Comparison of ENCODE assay signal across 17 cellular contexts in the genomic region with DNA sequence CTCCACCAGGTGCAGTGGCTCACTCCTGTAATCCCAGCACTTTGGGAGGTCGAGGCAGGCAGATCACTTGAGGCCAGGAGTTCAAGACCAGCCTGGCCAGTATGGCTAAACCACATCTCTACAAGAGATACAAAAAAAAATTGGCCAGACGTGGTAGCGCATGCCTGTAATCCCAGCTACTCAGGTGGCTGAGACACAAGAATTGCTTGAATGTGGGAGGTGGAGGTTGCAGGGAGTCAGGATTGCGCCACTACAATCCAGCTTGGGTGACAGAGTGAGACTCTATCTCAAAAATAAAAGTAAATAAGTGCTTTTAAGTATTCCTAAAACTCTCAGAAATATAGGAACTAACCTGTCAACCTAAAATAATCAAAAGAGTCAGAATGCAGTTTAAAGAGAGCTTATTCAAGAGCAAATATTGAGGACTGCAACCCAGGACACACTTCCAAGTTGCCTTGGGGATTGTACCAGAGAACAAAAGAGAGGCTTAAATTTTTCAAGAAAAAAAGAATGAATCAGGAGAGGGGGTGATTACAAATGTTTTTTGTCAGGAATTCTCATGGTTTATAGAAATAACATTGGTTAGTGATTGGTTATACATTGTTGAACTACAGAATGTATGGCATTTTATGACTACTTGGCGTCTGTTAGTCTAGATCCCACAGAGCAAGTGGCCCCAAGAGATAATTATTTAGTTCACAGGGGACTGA. TPM values are rescaled to one million over a fixed set of nuclear protein-coding genes. Genes with fewer than 3 reads are reported as not detected.
"Had no signal": no experiment of that assay in that cellular context is flagged by ENCODE, and none has a peak within 500 bp of the region (broad histone marks: within the 10 kb centered on the region; RNA-seq: fewer than 3 reads in every experiment).

No MANE protein-coding gene starts in this region.

- H3K36me3 ChIP-seq: neutrophil had no signal

- H3K27ac ChIP-seq: coronary artery, foreskin keratinocyte, neutrophil had no signal

- H3K9me3 ChIP-seq: neutrophil had no signal

- H3K4me1 ChIP-seq: foreskin keratinocyte had no signal

- DNase-seq: effector CD4-positive, alpha-beta T cell; endodermal cell; erythroblast; foreskin keratinocyte; head of caudate nucleus; hippocampal formation; mammary epithelial cell; naive thymus-derived CD8-positive, alpha-beta T cell; right cardiac atrium; small intestine; stimulated activated CD4-positive, alpha-beta T cell treated with anti-CD3 and anti-CD28 coated beads, Interleukin-12 subunit alpha, Interleukin-12 subunit beta, amount 100 ng/mL, for 4 hours; stimulated activated CD4-positive, alpha-beta T cell treated with anti-CD3 and anti-CD28 coated beads, Interleukin-2, amount 100 ng/mL, for 48 hours; stimulated activated naive CD4-positive, alpha-beta T cell treated with Interleukin-2 at 50 U/mL for 16 hours had no signal

- ATAC-seq: foreskin keratinocyte; left lobe of liver; naive thymus-derived CD8-positive, alpha-beta T cell; right cardiac atrium had no signal

- H3K4me3 ChIP-seq: coronary artery, mucosa of descending colon had no signal

- H3K27me3 ChIP-seq: foreskin keratinocyte, neutrophil had no signal

RNA-seq across cellular contexts. Expression of a gene that starts 33.2 kb away (rescaled TPM):
- total RNA-seq: foreskin keratinocyte had no signal
- polyA plus RNA-seq: mammary epithelial cell had no signal
